23 cellular contexts compared by ENCODE assay signal in genomic region chr19:35722461-35722860, GRCh38. TPM values are rescaled to one million over a fixed set of nuclear protein-coding genes. Genes with fewer than 3 reads are reported as not detected.
"Had no signal": no experiment of that assay in that cellular context is flagged by ENCODE, and none has a peak within 500 bp of the region (broad histone marks: within the 10 kb centered on the region; RNA-seq: fewer than 3 reads in every experiment).

No MANE protein-coding gene starts in this region.

- H3K27me3 Mint-ChIP-seq: activated naive CD4-positive, alpha-beta T cell treated with anti-CD3 and anti-CD28 coated beads, Interleukin-2, amount 10 ng/mL, durations not matched to agents 7 days and 5 days; dendritic cell treated with granulocyte-macrophage colony-stimulating factor and Interleukin-4, amounts not matched to agents 40 ng/mL and 50 ng/mL, for 4 days; naive thymus-derived CD4-positive, alpha-beta T cell had no signal

- H3K9me3 ChIP-seq: heart right ventricle, left lung, pancreas, transverse colon had no signal

- H3K27ac Mint-ChIP-seq: activated naive CD4-positive, alpha-beta T cell treated with anti-CD3 and anti-CD28 coated beads, Interleukin-2, amount 10 ng/mL, durations not matched to agents 7 days and 5 days had no signal

- H3K9me3 Mint-ChIP-seq: activated naive CD4-positive, alpha-beta T cell treated with anti-CD3 and anti-CD28 coated beads, Interleukin-2, amount 10 ng/mL, durations not matched to agents 7 days and 5 days; dendritic cell treated with granulocyte-macrophage colony-stimulating factor and Interleukin-4, amounts not matched to agents 40 ng/mL and 50 ng/mL, for 4 days; naive thymus-derived CD4-positive, alpha-beta T cell had no signal

- H3K4me3 ChIP-seq: heart right ventricle, left lung, lung, pancreas, transverse colon had no signal

- H3K27me3 ChIP-seq: brain microvascular endothelial cell, heart right ventricle, left lung, pancreas, transverse colon had no signal

- DNase-seq: activated CD4-positive, CD25-positive, alpha-beta regulatory T cell treated with anti-CD3 and anti-CD28 coated beads, Interleukin-2, amount 50 U/mL, for 72 hours; activated naive CD4-positive, alpha-beta T cell treated with anti-CD3 and anti-CD28 coated beads, Interleukin-2, amount 10 ng/mL, durations not matched to agents 7 days and 5 days; activated T-cell treated with anti-CD3 and anti-CD28 coated beads, Interleukin-2, amount 50 U/mL, for 1 hour; aorta; brain microvascular endothelial cell; caudate nucleus; effector CD4-positive, alpha-beta T cell; heart right ventricle; left lung; naive thymus-derived CD4-positive, alpha-beta T cell; stimulated activated CD4-positive, alpha-beta T cell treated with anti-CD3 and anti-CD28 coated beads, Interleukin-12 subunit alpha, Interleukin-12 subunit beta, amount 100 ng/mL, for 4 hours; stimulated activated CD4-positive, alpha-beta T cell treated with anti-CD3 and anti-CD28 coated beads, Interleukin-4, amount 100 ng/mL, for 4 hours; transverse colon; WERI-Rb-1 had no signal

- H3K4me3 Mint-ChIP-seq: activated naive CD4-positive, alpha-beta T cell treated with anti-CD3 and anti-CD28 coated beads, Interleukin-2, amount 10 ng/mL, durations not matched to agents 7 days and 5 days; dendritic cell treated with granulocyte-macrophage colony-stimulating factor and Interleukin-4, amounts not matched to agents 40 ng/mL and 50 ng/mL, for 4 days had no signal

- ATAC-seq: heart right ventricle; left lung; naive thymus-derived CD4-positive, alpha-beta T cell; pancreas; right cardiac atrium had no signal

- H3K27ac ChIP-seq: brain microvascular endothelial cell, heart right ventricle, left lung, pancreas, transverse colon, WERI-Rb-1 had no signal

RNA-seq across cellular contexts. Expression of gene ZBTB32, which starts 18.1 kb away (rescaled TPM):
- total RNA-seq: epithelial cell of proximal tubule, fibroblast of villous mesenchyme, pulmonary artery endothelial cell, right cardiac atrium, skeletal muscle tissue, temporal lobe, transverse colon had no signal
